In the genomic region with DNA sequence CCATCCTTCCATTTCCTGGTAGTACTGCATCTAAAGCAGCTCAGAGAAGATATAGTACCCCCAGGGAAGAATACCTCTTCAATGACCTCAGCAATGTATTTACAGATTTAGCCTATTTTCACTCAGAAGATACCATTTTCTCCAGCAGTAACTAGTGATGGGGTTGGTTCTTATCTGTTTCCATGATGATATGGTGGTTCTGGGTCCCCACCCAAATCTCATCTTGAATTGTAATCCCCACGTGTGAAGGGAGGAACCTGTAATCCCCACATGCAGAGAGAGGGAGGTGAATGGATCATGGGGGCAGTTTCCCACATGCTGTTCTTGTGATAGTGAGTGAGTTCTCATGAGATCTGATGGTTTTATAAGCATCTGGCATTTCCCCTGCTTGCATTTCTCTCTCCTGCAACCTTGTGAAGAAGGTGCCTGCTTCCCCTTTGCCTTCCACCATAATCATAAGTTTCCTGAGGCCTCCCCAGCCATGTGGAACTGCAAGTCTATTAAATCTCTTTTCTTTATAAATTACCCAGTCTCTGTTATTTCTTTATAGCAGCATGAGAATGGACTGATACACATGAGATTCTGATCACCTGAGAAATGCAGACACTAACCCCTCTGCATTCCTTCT, we compare ENCODE assay signal across 2 cellular contexts.
TF ChIP-seq lines count a peak whose summit lies in the region.

No MANE protein-coding gene starts in this region.

TF ChIP-seq in IMR-90, 13 proteins besides CTCF, POLR2A, EP300 and RAD21:
- TF ChIP-seq MXI1 (IDR thresholded peaks at IDR 0.05; ENCODE audit: borderline replicate concordance, low read depth, low read length) = no peak
- no peak for TF ChIP-seq FOS (IDR thresholded peaks at IDR 0.05; ENCODE audit: low read depth, low read length)
- no peak for TF ChIP-seq RFX5 (IDR thresholded peaks at IDR 0.05; ENCODE audit: low read depth, low read length)
- TF ChIP-seq CHD1 (IDR thresholded peaks at IDR 0.05; ENCODE audit: low read depth, low read length) = no peak
- no peak for TF ChIP-seq MAZ (IDR thresholded peaks at IDR 0.05; ENCODE audit: borderline replicate concordance, low read depth, low read length)
- TF ChIP-seq, protein P1, sequence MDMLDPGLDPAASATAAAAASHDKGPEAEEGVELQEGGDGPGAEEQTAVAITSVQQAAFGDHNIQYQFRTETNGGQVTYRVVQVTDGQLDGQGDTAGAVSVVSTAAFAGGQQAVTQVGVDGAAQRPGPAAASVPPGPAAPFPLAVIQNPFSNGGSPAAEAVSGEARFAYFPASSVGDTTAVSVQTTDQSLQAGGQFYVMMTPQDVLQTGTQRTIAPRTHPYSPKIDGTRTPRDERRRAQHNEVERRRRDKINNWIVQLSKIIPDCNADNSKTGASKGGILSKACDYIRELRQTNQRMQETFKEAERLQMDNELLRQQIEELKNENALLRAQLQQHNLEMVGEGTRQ (IDR thresholded peaks at IDR 0.05; ENCODE audit: low read depth, low read length) = no peak
- TF ChIP-seq ELK1 (IDR thresholded peaks at IDR 0.05; ENCODE audit: borderline replicate concordance, low read depth, low read length) = no peak
- no peak for TF ChIP-seq CEBPB (IDR thresholded peaks at IDR 0.05; ENCODE audit: low read depth, low read length)
- no peak for TF ChIP-seq NFE2L2 (IDR thresholded peaks at IDR 0.05; ENCODE audit: low read depth, low read length)
- no peak for TF ChIP-seq RCOR1 (IDR thresholded peaks at IDR 0.05; ENCODE audit: insufficient replicate concordance, low read length)
- TF ChIP-seq MAFK (IDR thresholded peaks at IDR 0.05; ENCODE audit: low read depth, low read length) = no peak
- TF ChIP-seq SMC3 (IDR thresholded peaks at IDR 0.05; ENCODE audit: low read depth, low read length) = no peak
- TF ChIP-seq BHLHE40 (IDR thresholded peaks at IDR 0.05; ENCODE audit: low read depth, low read length) = no peak

TF ChIP-seq in K562, 482 proteins besides CTCF, POLR2A, EP300 and RAD21:
- no peak for TF ChIP-seq ZNF589 (CRISPR knock-in tag; IDR thresholded peaks at IDR 0.05; ENCODE audit: low read depth)
- no peak for TF ChIP-seq PYGO2 (tag; IDR thresholded peaks at IDR 0.05)
- TF ChIP-seq SNAPC5 (CRISPR knock-in tag; IDR thresholded peaks at IDR 0.05) = no peak
- TF ChIP-seq, protein P2, sequence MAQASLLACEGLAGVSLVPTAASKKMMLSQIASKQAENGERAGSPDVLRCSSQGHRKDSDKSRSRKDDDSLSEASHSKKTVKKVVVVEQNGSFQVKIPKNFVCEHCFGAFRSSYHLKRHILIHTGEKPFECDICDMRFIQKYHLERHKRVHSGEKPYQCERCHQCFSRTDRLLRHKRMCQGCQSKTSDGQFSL (CRISPR knock-in tag; IDR thresholded peaks at IDR 0.05) = no peak
- TF ChIP-seq, protein P2 (tag; IDR thresholded peaks at IDR 0.05) = no peak
- TF ChIP-seq ZZZ3 (IDR thresholded peaks at IDR 0.05) = no peak
- TF ChIP-seq, protein P3, sequence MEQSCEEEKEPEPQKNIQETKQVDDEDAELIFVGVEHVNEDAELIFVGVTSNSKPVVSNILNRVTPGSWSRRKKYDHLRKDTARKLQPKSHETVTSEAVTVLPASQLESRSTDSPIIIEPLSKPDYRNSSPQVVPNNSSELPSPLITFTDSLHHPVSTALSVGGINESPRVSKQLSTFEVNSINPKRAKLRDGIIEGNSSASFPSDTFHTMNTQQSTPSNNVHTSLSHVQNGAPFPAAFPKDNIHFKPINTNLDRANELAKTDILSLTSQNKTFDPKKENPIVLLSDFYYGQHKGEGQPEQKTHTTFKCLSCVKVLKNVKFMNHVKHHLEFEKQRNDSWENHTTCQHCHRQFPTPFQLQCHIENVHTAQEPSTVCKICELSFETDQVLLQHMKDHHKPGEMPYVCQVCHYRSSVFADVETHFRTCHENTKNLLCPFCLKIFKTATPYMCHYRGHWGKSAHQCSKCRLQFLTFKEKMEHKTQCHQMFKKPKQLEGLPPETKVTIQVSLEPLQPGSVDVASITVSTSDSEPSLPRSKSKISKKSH (CRISPR knock-in tag; IDR thresholded peaks at IDR 0.05) = no peak
- TF ChIP-seq THAP7 (CRISPR knock-in tag; IDR thresholded peaks at IDR 0.05) = no peak
- no peak for TF ChIP-seq HMG20B (CRISPR knock-in tag; IDR thresholded peaks at IDR 0.05)
- TF ChIP-seq ZNF3 (CRISPR knock-in tag; IDR thresholded peaks at IDR 0.05) = no peak
- no peak for TF ChIP-seq MTA1 (IDR thresholded peaks at IDR 0.05; ENCODE audit: borderline replicate concordance)
- TF ChIP-seq TOE1 (IDR thresholded peaks at IDR 0.05; ENCODE audit: borderline replicate concordance) = no peak
- no peak for TF ChIP-seq TOE1 (CRISPR knock-in tag; IDR thresholded peaks at IDR 0.05; ENCODE audit: borderline replicate concordance, low read depth)
- TF ChIP-seq ZBTB17 (CRISPR knock-in tag; IDR thresholded peaks at IDR 0.05) = no peak
- no peak for TF ChIP-seq SPI1 (IDR thresholded peaks at IDR 0.05; ENCODE audit: borderline replicate concordance, low read depth, low read length)
- TF ChIP-seq, protein P4, sequence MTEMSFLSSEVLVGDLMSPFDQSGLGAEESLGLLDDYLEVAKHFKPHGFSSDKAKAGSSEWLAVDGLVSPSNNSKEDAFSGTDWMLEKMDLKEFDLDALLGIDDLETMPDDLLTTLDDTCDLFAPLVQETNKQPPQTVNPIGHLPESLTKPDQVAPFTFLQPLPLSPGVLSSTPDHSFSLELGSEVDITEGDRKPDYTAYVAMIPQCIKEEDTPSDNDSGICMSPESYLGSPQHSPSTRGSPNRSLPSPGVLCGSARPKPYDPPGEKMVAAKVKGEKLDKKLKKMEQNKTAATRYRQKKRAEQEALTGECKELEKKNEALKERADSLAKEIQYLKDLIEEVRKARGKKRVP (CRISPR knock-in tag; IDR thresholded peaks at IDR 0.05) = no peak
- TF ChIP-seq ZHX1 (conservative IDR thresholded peaks at IDR 0.05; ENCODE audit: low read length) = no peak
- TF ChIP-seq ZBTB33 (CRISPR knock-in tag; IDR thresholded peaks at IDR 0.05) = no peak
- TF ChIP-seq MEIS2 (IDR thresholded peaks at IDR 0.05; ENCODE audit: partially characterized antibody) = no peak
